8 cellular contexts compared by ENCODE assay signal in genomic region chr2:68365087-68365486, GRCh38. TPM values are rescaled to one million over a fixed set of nuclear protein-coding genes. Genes with fewer than 3 reads are reported as not detected.
DNase-seq lines count a peak whose midpoint lies in the region; ATAC-seq and TF ChIP-seq lines count a peak whose summit lies in the region.

Gene PLEK (plus strand): TSS chr2:68365282. CDS start chr2:68365352, 70 bp downstream.

- no peak for DNase-seq in CD4-positive, alpha-beta memory T cell
- DNase-seq in ascending aorta (ENCODE audit: low spot score in 2 of 2): peak; percentile 50 to 77
- peak; percentile 73 for DNase-seq in natural killer cell
- no peak for DNase-seq in effector CD4-positive, alpha-beta T cell
- no peak for DNase-seq in H9
- DNase-seq in GOT3 (lab: John Stamatoyannopoulos, UW): no peak

- POLR2A ChIA-PET in CD4-positive, alpha-beta memory T cell (lab: Charles Lee; ENCODE audit: partially characterized antibody): interaction anchor here (1.0 to 1.7 kb wide), 4 partner anchors 10 to 76 kb away, joined by 3 to 6 read pairs (median 4); no protein-coding TSS in a partner anchor

- H3T11ph ChIP-seq in H9 (ENCODE audit: low read length): no peak within 1 kb of the TSS

- no peaks in the 10 kb centered on the region for H3K9me3 ChIP-seq in CD4-positive, alpha-beta memory T cell (ENCODE audit: control insufficient read depth in 1 of 2, low read length in 2 of 2)
- no peaks in the 10 kb centered on the region for H3K9me3 ChIP-seq in ascending aorta
- no peaks in the 10 kb centered on the region for H3K9me3 ChIP-seq in H9 (ENCODE audit: control insufficient read depth, low read depth, low read length)

- peaks cover 2 to 10% (median 7%) of the 10 kb centered on the region in 8 donors for H3K9me3 Mint-ChIP-seq in CD4-positive, alpha-beta memory T cell
- H3K9me3 Mint-ChIP-seq in natural killer cell: no peaks in the 10 kb centered on the region
- peaks cover 0 to 3% of the 10 kb centered on the region in 2 experiments; a peak in 2 of 5 replicates for H3K9me3 Mint-ChIP-seq in H9

- no peak within 1 kb of the TSS for H2BK120ac ChIP-seq in H9 (ENCODE audit: low read depth, low read length, poor library complexity, severe bottlenecking)

- no peaks in the 10 kb centered on the region for H3K79me2 ChIP-seq in H9 (ENCODE audit: insufficient read depth, low read length)

- H3K27ac ChIP-seq in CD4-positive, alpha-beta memory T cell (ENCODE audit: low read depth, low read length): peak within 1 kb of the TSS; percentile 47
- H3K27ac ChIP-seq in ascending aorta: peak within 1 kb of the TSS in 1 of 2 donors; percentile 13
- H3K27ac ChIP-seq in H9 (ENCODE audit: insufficient read length, low read depth, low read length): no peak within 1 kb of the TSS

- peaks cover 5 to 59% (median 26%) of the 10 kb centered on the region in 4 donors for H3K4me1 Mint-ChIP-seq in CD4-positive, alpha-beta memory T cell
- peaks cover 78 to 79% of the 10 kb centered on the region in 2 donors for H3K4me1 Mint-ChIP-seq in natural killer cell
- peaks cover 0 to 5% of the 10 kb centered on the region in 2 experiments; a peak in 1 of 4 replicates for H3K4me1 Mint-ChIP-seq in H9

- peak within 1 kb of the TSS; percentile 58 to 92 (median 80) for H3K4me3 Mint-ChIP-seq in CD4-positive, alpha-beta memory T cell
- H3K4me3 Mint-ChIP-seq in natural killer cell (peak within 1 kb of the TSS; percentile 94), H9 (no peak within 1 kb of the TSS)

- TF ChIP-seq CTCF in ascending aorta (IDR thresholded peaks at IDR 0.05): no peak
- TF ChIP-seq CTCF in natural killer cell (IDR thresholded peaks at IDR 0.05): no peak
- TF ChIP-seq CTCF in H9 (conservative IDR thresholded peaks at IDR 0.05): no peak

- H3K23me2 ChIP-seq in H9 (ENCODE audit: insufficient read length, low read depth, low read length, poor library complexity, severe bottlenecking): no peaks in the 10 kb centered on the region

- H3K23ac ChIP-seq in H9 (ENCODE audit: insufficient read length, low read depth, low read length): no peak within 1 kb of the TSS

- no CpG with 5 or more reads among the region's 7 CpGs for WGBS in H9 (ENCODE audit: extremely low coverage, insufficient read length, low lambda C conversion rate)

- no peak within 1 kb of the TSS for H2BK20ac ChIP-seq in H9 (ENCODE audit: low read depth, low read length, poor library complexity, severe bottlenecking)

- intact Hi-C loops in CD4-positive, alpha-beta memory T cell (cut with micrococcal nuclease): no loop called here
- intact Hi-C loops in ascending aorta (cut with DNase I) (no loop called here), natural killer cell (cut with micrococcal nuclease) (loop anchor here (5.0 to 10.0 kb wide), 3 partner anchors 113 to 402 kb away; partner anchors contain the start of gene PPP3R1)

- H3K4ac ChIP-seq in H9 (ENCODE audit: low read depth, low read length): no peak within 1 kb of the TSS

- CTCF ChIA-PET in CD4-positive, alpha-beta memory T cell (lab: Charles Lee; ENCODE audit: partially characterized antibody): interaction anchor here (1.0 to 4.4 kb wide), 2 partner anchors 38 to 76 kb away, joined by 3 to 30 read pairs; no protein-coding TSS in a partner anchor

- no peaks in the 10 kb centered on the region for H4K20me1 ChIP-seq in H9 (ENCODE audit: control insufficient read depth, insufficient read depth, insufficient read length)

- H2AK5ac ChIP-seq in H9 (ENCODE audit: insufficient read length, low read length): no peak within 1 kb of the TSS

- H3K14ac ChIP-seq in H9 (ENCODE audit: insufficient read depth, low read length): no peak within 1 kb of the TSS

- peak within 1 kb of the TSS; percentile 21 to 42 for H3K4me3 ChIP-seq in CD4-positive, alpha-beta memory T cell (ENCODE audit: low read length in 2 of 2)
- peak within 1 kb of the TSS in 1 of 2 donors; percentile 49 for H3K4me3 ChIP-seq in ascending aorta

- no peak within 1 kb of the TSS for H2AFZ ChIP-seq in H9 (ENCODE audit: low read length)

- H3K9ac ChIP-seq in H9 (ENCODE audit: extremely low read depth, insufficient read length, low read length): no peak within 1 kb of the TSS

- no peaks in the 10 kb centered on the region for H3K36me3 ChIP-seq in CD4-positive, alpha-beta memory T cell (ENCODE audit: insufficient read depth, low read length)
- H3K36me3 ChIP-seq in ascending aorta: no peaks in the 10 kb centered on the region

- no peak within 1 kb of the TSS for H2BK5ac ChIP-seq in H9 (ENCODE audit: insufficient read length, low read length)

- H4K8ac ChIP-seq in H9 (replicated peaks; ENCODE audit: insufficient read length, low read depth, low read length): no peak within 1 kb of the TSS

- no peaks in the 10 kb centered on the region for H3K27me3 ChIP-seq in CD4-positive, alpha-beta memory T cell (ENCODE audit: insufficient read depth, low read length)
- no peaks in the 10 kb centered on the region for H3K27me3 ChIP-seq in ascending aorta
- H3K27me3 ChIP-seq in H9 (ENCODE audit: insufficient read depth, low read length): no peaks in the 10 kb centered on the region

- H3K27me3 Mint-ChIP-seq in CD4-positive, alpha-beta memory T cell: no peaks in the 10 kb centered on the region
- H3K27me3 Mint-ChIP-seq in natural killer cell (ENCODE audit: low read depth in 2 of 2) (no peaks in the 10 kb centered on the region), H9 (ENCODE audit: low read depth) (peaks cover 15% of the 10 kb centered on the region)

- no peak within 1 kb of the TSS for H3K18ac ChIP-seq in H9 (ENCODE audit: insufficient read length, low read depth, low read length)

- H3K4me2 ChIP-seq in H9 (ENCODE audit: insufficient read depth, insufficient read length, low read length): no peak within 1 kb of the TSS

- peak within 1 kb of the TSS; percentile 13 to 91 (median 82) for H3K27ac Mint-ChIP-seq in CD4-positive, alpha-beta memory T cell
- H3K27ac Mint-ChIP-seq in natural killer cell (peak within 1 kb of the TSS; percentile 95 to 97), H9 (no peak within 1 kb of the TSS)

- no peak within 1 kb of the TSS for H4K91ac ChIP-seq in H9 (ENCODE audit: insufficient read length, low read depth, low read length)

- H3K79me1 ChIP-seq in H9 (ENCODE audit: insufficient read depth, low read depth, low read length, poor library complexity, severe bottlenecking): no peaks in the 10 kb centered on the region

- H3K56ac ChIP-seq in H9 (ENCODE audit: insufficient read length, low read depth, low read length): no peak within 1 kb of the TSS

- H2BK12ac ChIP-seq in H9 (ENCODE audit: insufficient read length, low read depth, low read length): no peak within 1 kb of the TSS

- H3K36me3 Mint-ChIP-seq in CD4-positive, alpha-beta memory T cell: peaks cover 3% of the 10 kb centered on the region in 2 donors
- H3K36me3 Mint-ChIP-seq in natural killer cell (peaks cover 23% of the 10 kb centered on the region), H9 (ENCODE audit: insufficient read depth in 1 of 3, low read depth in 3 of 3) (peaks cover 0 to 2% (median 0%) of the 10 kb centered on the region in 3 experiments; a peak in 1 of 7 replicates)

- ATAC-seq in GM19455 (IDR thresholded peaks at IDR 0.05; ENCODE audit: unreplicated experiment): peak; percentile 49
- ATAC-seq in HG03469 (IDR thresholded peaks at IDR 0.05; ENCODE audit: unreplicated experiment): peak; percentile 33
- ATAC-seq in natural killer cell: peak; percentile 52 to 76 (median 62)

- no peak within 1 kb of the TSS for H2BK15ac ChIP-seq in H9 (ENCODE audit: low read depth, low read length)

- peaks cover 11% of the 10 kb centered on the region for H3K4me1 ChIP-seq in CD4-positive, alpha-beta memory T cell (ENCODE audit: insufficient read depth, low read length)
- H3K4me1 ChIP-seq in ascending aorta (peaks cover 0 to 2% of the 10 kb centered on the region in 2 donors), H9 (ENCODE audit: insufficient read depth, low read length) (no peaks in the 10 kb centered on the region)

- no peak within 1 kb of the TSS for H4K5ac ChIP-seq in H9 (ENCODE audit: insufficient read length, low read depth, low read length)

RNA-seq across cellular contexts. Expression of gene PLEK, which starts in this region (rescaled TPM):
- 10 to 100 TPM in 1 of 2 experiments, 1 to 10 TPM in 1; 9.1 to 10.7 TPM for total RNA-seq in CD4-positive, alpha-beta memory T cell
- polyA plus RNA-seq in CD4-positive, alpha-beta memory T cell: 1 to 10 TPM; 5.7 to 7.3 TPM
- total RNA-seq in ascending aorta: 1.5 TPM
- total RNA-seq in natural killer cell: 100 to 1,000 TPM; 307 to 368 (median 333) TPM
- not detected in 2 replicates for total RNA-seq in H9 (2021)

Comparison
In these comparisons a context has a peak if more than half of its experiments do, and no peak if none do; other contexts are left out.
1. RNA of gene PLEK (total RNA-seq): 307 to 368 TPM in natural killer cell; 9.1 to 10.7 TPM in CD4-positive, alpha-beta memory T cell, 1.5 TPM in ascending aorta (single experiment) and not detected in H9; every median in the first group is over 10 times any median in the second.
2. DNase-seq: peak in ascending aorta (2 of 2) and natural killer cell (single experiment); none in CD4-positive, alpha-beta memory T cell (0 of 5), effector CD4-positive, alpha-beta T cell (single experiment), H9 (single experiment) and GOT3 (single experiment).
3. H3K27ac Mint-ChIP-seq: peak in CD4-positive, alpha-beta memory T cell (7 of 7) and natural killer cell (2 of 2); none in H9 (0 of 3).
4. H3K4me3 Mint-ChIP-seq: peak in CD4-positive, alpha-beta memory T cell (8 of 8) and natural killer cell (single experiment); none in H9 (0 of 2).
5. Peak in every context shown above with its lines, with median percentiles within 50 percentile points of each other: ATAC-seq.